Comparison of ENCODE assay signal across 31 cellular contexts in genomic region chr17:17897442-17897841, GRCh38.
DNase-seq lines count a peak whose midpoint lies in the region; ATAC-seq and TF ChIP-seq lines count a peak whose summit lies in the region.
"Had no signal": no experiment of that assay in that cellular context is flagged by ENCODE, and none has a peak within 500 bp of the region (broad histone marks: within the 10 kb centered on the region; RNA-seq: fewer than 3 reads in every experiment).

No MANE protein-coding gene starts in this region.

- ATAC-seq in HG02623 (IDR thresholded peaks at IDR 0.05; ENCODE audit: unreplicated experiment): peak; percentile 48
- no peak for ATAC-seq in PC-3
- no peak for ATAC-seq in foreskin keratinocyte
- ATAC-seq in omental fat pad (ENCODE audit: low FRiP score): no peak
- ATAC-seq: left lobe of liver; psoas muscle; stimulated activated naive CD8-positive, alpha-beta T cell treated with anti-CD3 and anti-CD28 coated beads, Interleukin-15, Interleukin-2, amounts not matched to agents 100 U/mL and 50 U/mL, for 24 hours had no signal

- H3K27ac ChIP-seq in PC-3 (ENCODE audit: low read length) (no peak overlapping the region), foreskin keratinocyte (no peak overlapping the region)
- H3K27ac ChIP-seq in effector memory CD4-positive, alpha-beta T cell (ENCODE audit: insufficient read depth, low read length, poor library complexity, severe bottlenecking): no peak overlapping the region
- H3K27ac ChIP-seq: adrenal gland, esophagus muscularis mucosa, Peyer's patch, psoas muscle, SJSA1, thoracic aorta, uterus had no signal

- POLR2A ChIA-PET in PC-3 (lab: Charles Lee; ENCODE audit: unreplicated experiment): no interaction called here

- H3K4me3 ChIP-seq in GM12864 (ENCODE audit: low read depth, low read length) (no peak overlapping the region), PC-3 (ENCODE audit: low read length) (no peak overlapping the region)
- H3K4me3 ChIP-seq in effector memory CD4-positive, alpha-beta T cell (ENCODE audit: insufficient read depth, low read depth, low read length, poor library complexity, severe bottlenecking): no peak overlapping the region
- H3K4me3 ChIP-seq: adrenal gland, esophagus muscularis mucosa, MG63, Peyer's patch, psoas muscle, SJSA1, thoracic aorta, uterus had no signal

- H2AFZ ChIP-seq in PC-3 (ENCODE audit: low read length): no peak overlapping the region

- no peak overlapping the region for H3K4me2 ChIP-seq in PC-3 (ENCODE audit: low read length)

- peaks cover 18% of the 10 kb centered on the region for H3K36me3 ChIP-seq in PC-3 (ENCODE audit: low read depth, low read length)
- H3K36me3 ChIP-seq in effector memory CD4-positive, alpha-beta T cell (ENCODE audit: control insufficient read depth, insufficient read depth, low read length): peaks cover 35% of the 10 kb centered on the region
- H3K36me3 ChIP-seq: BE2C, MG63, uterus had no signal

- no peak overlapping the region for H3K9ac ChIP-seq in PC-3 (ENCODE audit: low read length)

- no peaks in the 10 kb centered on the region for H3F3A ChIP-seq in PC-3 (ENCODE audit: low read length, unreplicated experiment)

- H4K20me1 ChIP-seq in PC-3 (ENCODE audit: low read length): no peaks in the 10 kb centered on the region

- intact Hi-C loops in PC-3 (cut with micrococcal nuclease): no loop called here

- DNase-seq in GM12864 (ENCODE audit: low read depth) (peak; percentile 71), GM19240 (ENCODE audit: insufficient read length, low spot score) (peak; percentile 35), PC-3 (no peak), foreskin keratinocyte (no peak), iPS-NIHi7 (ENCODE audit: extremely low spot score) (no peak), omental fat pad (ENCODE audit: low spot score) (no peak)
- DNase-seq in effector memory CD4-positive, alpha-beta T cell: no peak
- DNase-seq: activated CD4-positive, alpha-beta T cell treated with anti-CD3 and anti-CD28 coated beads for 1 hour; activated T-cell treated with anti-CD3 and anti-CD28 coated beads, Interleukin-2, amount 50 U/mL, for 24 hours; adrenal gland; BE2C; DND-41; effector CD8-positive, alpha-beta T cell; H9; immature natural killer cell; mesenchymal stem cell; MG63; NCI-H1436 treated with DMSO at 0.1 percent for 48 hours; NCI-H2171; NCI-H524; psoas muscle; stimulated activated CD4-positive, alpha-beta T cell treated with anti-CD3 and anti-CD28 coated beads, Interleukin-15, amount 100 ng/mL, for 24 hours; stimulated activated naive CD8-positive, alpha-beta T cell treated with anti-CD3 and anti-CD28 coated beads, Interleukin-15, Interleukin-2, amounts not matched to agents 100 U/mL and 50 U/mL, for 24 hours; T-helper 1 cell; uterus had no signal

- H3K9me3 ChIP-seq in PC-3 (ENCODE audit: low read length): no peaks in the 10 kb centered on the region
- H3K9me3 ChIP-seq in effector memory CD4-positive, alpha-beta T cell (ENCODE audit: control insufficient read depth, low read length): no peaks in the 10 kb centered on the region
- H3K9me3 ChIP-seq: adrenal gland, BE2C, esophagus muscularis mucosa, MG63, Peyer's patch, psoas muscle, SJSA1, thoracic aorta, uterus had no signal

- no peaks in the 10 kb centered on the region for H3K9me2 ChIP-seq in PC-3 (replicated peaks; ENCODE audit: low read length)

- H3K4me1 ChIP-seq in PC-3 (ENCODE audit: insufficient read depth, low read length) (peaks cover 21% of the 10 kb centered on the region), foreskin keratinocyte (peaks cover 5% of the 10 kb centered on the region)
- no peaks in the 10 kb centered on the region for H3K4me1 ChIP-seq in effector memory CD4-positive, alpha-beta T cell (ENCODE audit: control insufficient read depth, insufficient read depth, low read length, poor library complexity, severe bottlenecking)

- no peaks in the 10 kb centered on the region for H3K79me2 ChIP-seq in PC-3 (ENCODE audit: low read length)

- TSS peak; percentile 6 for BruUV-seq in PC-3 (replicated peaks; lab: Mats Ljungman, UMichigan)

- CTCF ChIA-PET in PC-3 (lab: Charles Lee): interaction anchor here (0.7 kb wide), 1 partner anchor 140 kb away, joined by 6 read pairs; no protein-coding TSS in a partner anchor

- TF ChIP-seq CTCF in GM12864 (IDR thresholded peaks at IDR 0.05; ENCODE audit: low read depth, low read length, missing control alignments) (no peak), PC-3 (conservative IDR thresholded peaks at IDR 0.05; ENCODE audit: low read depth, low read length) (no peak), foreskin keratinocyte (conservative IDR thresholded peaks at IDR 0.05) (no peak), omental fat pad (IDR thresholded peaks at IDR 0.05) (no peak)

- H3K27me3 ChIP-seq in PC-3 (ENCODE audit: low read length) (no peaks in the 10 kb centered on the region), foreskin keratinocyte (no peaks in the 10 kb centered on the region)
- no peaks in the 10 kb centered on the region for H3K27me3 ChIP-seq in effector memory CD4-positive, alpha-beta T cell (replicated peaks; ENCODE audit: control insufficient read depth, insufficient read depth, low read length, poor library complexity, severe bottlenecking)
- H3K27me3 ChIP-seq: adrenal gland, BE2C, esophagus muscularis mucosa, MG63, Peyer's patch, SJSA1, uterus had no signal

Comparison
In these comparisons a context has a peak if more than half of its experiments do, and no peak if none do; other contexts are left out.
1. DNase-seq: peak in GM12864 (single experiment) and GM19240 (single experiment); none in PC-3 (single experiment), effector memory CD4-positive, alpha-beta T cell (0 of 3), foreskin keratinocyte (0 of 2), iPS-NIHi7 (single experiment) and omental fat pad (single experiment).